15 cellular contexts compared by ENCODE assay signal in genomic region chr11:95086116-95086515, GRCh38. TPM values are rescaled to one million over a fixed set of nuclear protein-coding genes. Genes with fewer than 3 reads are reported as not detected.
DNase-seq lines count a peak whose midpoint lies in the region; ATAC-seq and TF ChIP-seq lines count a peak whose summit lies in the region.
"Had no signal": no experiment of that assay in that cellular context is flagged by ENCODE, and none has a peak within 500 bp of the region (broad histone marks: within the 10 kb centered on the region; RNA-seq: fewer than 3 reads in every experiment).

No MANE protein-coding gene starts in this region.

- no peaks in the 10 kb centered on the region for H4K20me1 ChIP-seq in SK-N-SH (ENCODE audit: insufficient read depth)

- CTCF ChIA-PET in SK-N-SH (lab: Yijun Ruan, JAX), result no interaction called here

- no peak overlapping the region for H3K27ac ChIP-seq in SK-N-SH (ENCODE audit: low read depth in 2 of 2, low read length in 1 of 2)

- H3K27ac Mint-ChIP-seq in natural killer cell (no peak overlapping the region), T-helper 17 cell (peak overlapping the region; percentile 27)
- peak overlapping the region in 1 of 2 donors; percentile 13 for H3K27ac Mint-ChIP-seq in natural killer cell treated with Interleukin-12 subunit alpha and Interleukin-12 subunit beta and Interleukin-15 and Interleukin-18, amount 100 ng/mL, for 72 hours
- no peak overlapping the region for H3K27ac Mint-ChIP-seq in T-helper 2 cell treated with Interferon-gamma antibody and Interleukin-4, amounts not matched to agents 5 μg/mL and 100 μg/mL, for 36 hours

- no peaks in the 10 kb centered on the region for H3F3A ChIP-seq in SK-N-SH (replicated peaks; ENCODE audit: insufficient read depth)

- H3K27me3 Mint-ChIP-seq in natural killer cell (ENCODE audit: low read depth in 2 of 2) (peaks cover 2 to 7% of the 10 kb centered on the region in 2 donors), T-helper 17 cell (no peaks in the 10 kb centered on the region)
- peaks cover 0 to 5% of the 10 kb centered on the region in 2 donors for H3K27me3 Mint-ChIP-seq in natural killer cell treated with Interleukin-12 subunit alpha and Interleukin-12 subunit beta and Interleukin-15 and Interleukin-18, amount 100 ng/mL, for 72 hours
- no peaks in the 10 kb centered on the region for H3K27me3 Mint-ChIP-seq in T-helper 2 cell treated with Interferon-gamma antibody and Interleukin-4, amounts not matched to agents 5 μg/mL and 100 μg/mL, for 36 hours (ENCODE audit: low read depth)

- H3K9me3 ChIP-seq in T-helper 17 cell (ENCODE audit: control insufficient read depth, low read length, poor library complexity, severe bottlenecking), result no peaks in the 10 kb centered on the region
- H3K9me3 ChIP-seq in SK-N-SH, result no peaks in the 10 kb centered on the region

- no peak overlapping the region for H3K9ac ChIP-seq in SK-N-SH

- ATAC-seq in natural killer cell (no peak), T-helper 17 cell (no peak)
- ATAC-seq in natural killer cell treated with Interleukin-12 subunit alpha and Interleukin-12 subunit beta and Interleukin-15 and Interleukin-18, amount 100 ng/mL, for 72 hours, result no peak

- H3K79me2 ChIP-seq in SK-N-SH (ENCODE audit: insufficient read depth), result no peaks in the 10 kb centered on the region

- H3K27me3 ChIP-seq in SK-N-SH (ENCODE audit: insufficient read depth), result no peaks in the 10 kb centered on the region

- H3K4me3 Mint-ChIP-seq in natural killer cell, result peak overlapping the region; percentile 22
- no peak overlapping the region for H3K4me3 Mint-ChIP-seq in natural killer cell treated with Interleukin-12 subunit alpha and Interleukin-12 subunit beta and Interleukin-15 and Interleukin-18, amount 100 ng/mL, for 72 hours
- H3K4me3 Mint-ChIP-seq in T-helper 17 cell, result no peak overlapping the region
- H3K4me3 Mint-ChIP-seq in T-helper 2 cell treated with Interferon-gamma antibody and Interleukin-4, amounts not matched to agents 5 μg/mL and 100 μg/mL, for 36 hours, result no peak overlapping the region
- H3K4me3 Mint-ChIP-seq: H9 had no signal

- TF ChIP-seq RAD21 in SK-N-SH (IDR thresholded peaks at IDR 0.05; ENCODE audit: low read length), result no peak

- H3K9me2 ChIP-seq in SK-N-SH, result no peaks in the 10 kb centered on the region

- H3K4me1 ChIP-seq in SK-N-SH (ENCODE audit: control insufficient read depth in 1 of 2, insufficient read depth in 2 of 2, low read depth in 1 of 2, low read length in 1 of 2), result peaks cover 6 to 12% of the 10 kb centered on the region in 2 experiments; a peak in 2 of 4 replicates

- no peak overlapping the region for H2AFZ ChIP-seq in SK-N-SH (ENCODE audit: low read depth)

- H3K4me2 ChIP-seq in SK-N-SH, result no peak overlapping the region

- TF ChIP-seq EP300 in SK-N-SH (IDR thresholded peaks at IDR 0.05; ENCODE audit: borderline replicate concordance in 1 of 2, low read depth in 1 of 2, low read length in 1 of 2), result no peak

- WGBS in SK-N-SH (ENCODE audit: low lambda C conversion rate), result 90% methylated on average over 2 of the region's 2 CpGs

- H3K36me3 Mint-ChIP-seq in natural killer cell (no peaks in the 10 kb centered on the region), T-helper 17 cell (ENCODE audit: low read depth) (no peaks in the 10 kb centered on the region)
- H3K36me3 Mint-ChIP-seq in natural killer cell treated with Interleukin-12 subunit alpha and Interleukin-12 subunit beta and Interleukin-15 and Interleukin-18, amount 100 ng/mL, for 72 hours, result no peaks in the 10 kb centered on the region
- H3K36me3 Mint-ChIP-seq in T-helper 2 cell treated with Interferon-gamma antibody and Interleukin-4, amounts not matched to agents 5 μg/mL and 100 μg/mL, for 36 hours (ENCODE audit: low read depth), result peaks cover 2% of the 10 kb centered on the region

- H3K4me1 Mint-ChIP-seq in natural killer cell (peaks cover 20 to 23% of the 10 kb centered on the region in 2 donors), T-helper 17 cell (peaks cover 22% of the 10 kb centered on the region)
- peaks cover 23 to 30% of the 10 kb centered on the region in 2 donors for H3K4me1 Mint-ChIP-seq in natural killer cell treated with Interleukin-12 subunit alpha and Interleukin-12 subunit beta and Interleukin-15 and Interleukin-18, amount 100 ng/mL, for 72 hours (ENCODE audit: low read depth in 2 of 2)
- peaks cover 29% of the 10 kb centered on the region for H3K4me1 Mint-ChIP-seq in T-helper 2 cell treated with Interferon-gamma antibody and Interleukin-4, amounts not matched to agents 5 μg/mL and 100 μg/mL, for 36 hours (ENCODE audit: low read depth)

- H3K9me3 Mint-ChIP-seq in natural killer cell, result no peaks in the 10 kb centered on the region
- peaks cover 3% of the 10 kb centered on the region for H3K9me3 Mint-ChIP-seq in natural killer cell treated with Interleukin-12 subunit alpha and Interleukin-12 subunit beta and Interleukin-15 and Interleukin-18, amount 100 ng/mL, for 72 hours
- no peaks in the 10 kb centered on the region for H3K9me3 Mint-ChIP-seq in T-helper 2 cell treated with Interferon-gamma antibody and Interleukin-4, amounts not matched to agents 5 μg/mL and 100 μg/mL, for 36 hours
- H3K9me3 Mint-ChIP-seq: H9 had no signal

- no peak overlapping the region for H3K4me3 ChIP-seq in SK-N-SH (ENCODE audit: low read depth in 2 of 2, low read length in 1 of 2)

- no peaks in the 10 kb centered on the region for H3K36me3 ChIP-seq in SK-N-SH (replicated peaks in 1 of 2; ENCODE audit: control insufficient read depth in 1 of 2, insufficient read depth in 2 of 2, low read length in 1 of 2)

- DNase-seq in natural killer cell (no peak), T-helper 17 cell (no peak), left kidney (ENCODE audit: low read depth, low spot score) (peak; percentile 66), SK-N-SH (no peak)
- no peak for DNase-seq in natural killer cell treated with Interleukin-12 subunit alpha and Interleukin-12 subunit beta and Interleukin-15 and Interleukin-18, amount 100 ng/mL, for 72 hours (ENCODE audit: low spot score)
- DNase-seq in activated CD4-positive, CD25-positive, alpha-beta regulatory T cell treated with anti-CD3 and anti-CD28 coated beads, Interleukin-2, amount 50 U/mL, for 72 hours, result no peak
- no peak for DNase-seq in T-helper 2 cell treated with Interferon-gamma antibody and Interleukin-4, amounts not matched to agents 5 μg/mL and 100 μg/mL, for 36 hours (ENCODE audit: low spot score)
- DNase-seq: ACHN; H9; NCI-H1436 treated with DMSO at 0.1 percent for 48 hours; NCI-H2081 treated with DMSO at 0.1 percent for 48 hours; NCI-H524 treated with DMSO at 0.1 percent for 48 hours; NK-92 treated with Interleukin-12 subunit alpha and Interleukin-12 subunit beta, amount 100 ng/mL, for 24 hours; OCI-M1; RPMI8226 had no signal

- TF ChIP-seq CTCF in natural killer cell (IDR thresholded peaks at IDR 0.05), result no peak
- TF ChIP-seq CTCF in SK-N-SH (IDR thresholded peaks at IDR 0.05), result no peak

- POLR2A ChIA-PET in SK-N-SH (lab: Yijun Ruan, JAX), result interaction anchor here (0.6 kb wide), 1 partner anchor 135 kb away, joined by 3 read pairs; no protein-coding TSS in a partner anchor

- intact Hi-C loops in natural killer cell (cut with micrococcal nuclease), result no loop called here

TF ChIP-seq in SK-N-SH, 30 proteins besides CTCF, POLR2A, EP300 and RAD21 (continues in another document):
- TF ChIP-seq MAX (IDR thresholded peaks at IDR 0.05; ENCODE audit: low read depth) (no peak), PBX3 (IDR thresholded peaks at IDR 0.05) (no peak), SMC3 (IDR thresholded peaks at IDR 0.05; ENCODE audit: low read depth, low read length) (no peak), GATA2 (CRISPR knock-in tag; IDR thresholded peaks at IDR 0.05) (no peak), MXI1 (IDR thresholded peaks at IDR 0.05; ENCODE audit: low read depth, low read length) (no peak), USF1 (IDR thresholded peaks at IDR 0.05; ENCODE audit: borderline replicate concordance, low read depth) (no peak)

RNA-seq across cellular contexts. Expression of gene ENDOD1, which starts 3.5 kb away (rescaled TPM):
- total RNA-seq in natural killer cell (10 to 100 TPM; 10.1 to 15.5 (median 14.0) TPM), T-helper 17 cell (10 to 100 TPM in 1 of 2 donors, 1 to 10 TPM in 1; 7.3 to 22.5 TPM)
- 1 to 10 TPM; 8.4 to 9.3 TPM for total RNA-seq in natural killer cell treated with Interleukin-12 subunit alpha and Interleukin-12 subunit beta and Interleukin-15 and Interleukin-18, amount 100 ng/mL, for 72 hours
- polyA plus RNA-seq in SK-N-SH (2012; rRNA removed), result 15.0 and 18.4 TPM in 2 replicates
- 19.4 and 22.0 TPM in 2 replicates for polyA plus RNA-seq in SK-N-SH (2012; cell fraction: cytosol; rRNA removed)
- 5.5 and 8.9 TPM in 2 replicates for polyA plus RNA-seq in SK-N-SH (2012; cell fraction: nucleus; rRNA removed)

RNA-seq across cellular contexts. Expression of gene SRSF8, which starts 19.4 kb away (rescaled TPM):
- total RNA-seq in natural killer cell (10 to 100 TPM; 40.0 to 51.8 (median 43.0) TPM), T-helper 17 cell (10 to 100 TPM; 59.1 to 76.5 TPM)
- total RNA-seq in natural killer cell treated with Interleukin-12 subunit alpha and Interleukin-12 subunit beta and Interleukin-15 and Interleukin-18, amount 100 ng/mL, for 72 hours, result 10 to 100 TPM; 29.4 to 44.3 TPM
- 25.4 and 27.3 TPM in 2 replicates for polyA plus RNA-seq in SK-N-SH (2012; rRNA removed)
- polyA plus RNA-seq in SK-N-SH (2012; cell fraction: cytosol; rRNA removed), result 28.0 and 29.6 TPM in 2 replicates
- 7.3 and 11.5 TPM in 2 replicates for polyA plus RNA-seq in SK-N-SH (2012; cell fraction: nucleus; rRNA removed)

RNA-seq across cellular contexts. Expression of gene KDM4F, which starts 36.9 kb away (rescaled TPM):
- not detected for total RNA-seq in natural killer cell
- total RNA-seq in natural killer cell treated with Interleukin-12 subunit alpha and Interleukin-12 subunit beta and Interleukin-15 and Interleukin-18, amount 100 ng/mL, for 72 hours, result not detected
- total RNA-seq in T-helper 17 cell, result not detected
- not detected in 2 replicates for polyA plus RNA-seq in SK-N-SH (2012; rRNA removed)
- polyA plus RNA-seq in SK-N-SH (2012; cell fraction: cytosol; rRNA removed), result not detected in 2 replicates
- not detected in 2 replicates for polyA plus RNA-seq in SK-N-SH (2012; cell fraction: nucleus; rRNA removed)
- total RNA-seq: H9 had no signal
